In genomic region chr22:39284142-39284980, GRCh38 we compare ENCODE assay signal across 15 cellular contexts. TPM values are rescaled to one million over a fixed set of nuclear protein-coding genes. Genes with fewer than 3 reads are reported as not detected.
A peak's percentile ranks its signal among the peaks of the same experiment; 100 is the strongest.
DNase-seq lines count a peak whose midpoint lies in the region; ATAC-seq and TF ChIP-seq lines count a peak whose summit lies in the region.
"Had no signal": no experiment of that assay in that cellular context is flagged by ENCODE, and none has a peak within 500 bp of the region (broad histone marks: within the 10 kb centered on the region; RNA-seq: fewer than 3 reads in every experiment).

No MANE protein-coding gene starts in this region.

- no peak overlapping the region for H4K8ac ChIP-seq in neuronal stem cell (ENCODE audit: low read depth, low read length)

- no peak overlapping the region for H4K91ac ChIP-seq in neuronal stem cell (ENCODE audit: low read depth, low read length, poor library complexity)

- DNase-seq in heart right ventricle (no peak), Right ventricle myocardium superior (no peak), esophagus squamous epithelium (lab: John Stamatoyannopoulos, UW) (no peak), neuronal stem cell (ENCODE audit: low spot score) (no peak), GM13976 (ENCODE audit: low spot score) (no peak), ascending aorta (ENCODE audit: low spot score in 2 of 2) (no peak), GM19238 (ENCODE audit: insufficient read length, low spot score) (no peak)
- DNase-seq: activated CD4-positive, alpha-beta T cell treated with anti-CD3 and anti-CD28 coated beads for 4 hours; activated naive CD8-positive, alpha-beta T cell treated with anti-CD3 and anti-CD28 coated beads, Interleukin-2, amount 50 U/mL, for 24 hours; activated T-cell treated with anti-CD3 and anti-CD28 coated beads, Interleukin-2, amount 50 U/mL, for 1 hour; CD4-positive, alpha-beta T cell; MM.1S; NCI-H2029 treated with DMSO at 0.1 percent for 48 hours; NCI-H82 had no signal

- H3K14ac ChIP-seq in neuronal stem cell (ENCODE audit: low read length): peak overlapping the region; percentile 57

- H2BK15ac ChIP-seq in neuronal stem cell (ENCODE audit: low read length): no peak overlapping the region

- H3K4me1 ChIP-seq in heart right ventricle (peaks cover 13 to 60% (median 46%) of the 10 kb centered on the region in 9 donors), esophagus squamous epithelium (peaks cover 18 to 36% (median 24%) of the 10 kb centered on the region in 3 donors), neuronal stem cell (ENCODE audit: control insufficient read depth in 2 of 2, insufficient read depth in 1 of 2, low read depth in 1 of 2, low read length in 2 of 2) (peaks cover 7 to 22% of the 10 kb centered on the region in 2 donors), ascending aorta (no peaks in the 10 kb centered on the region)

- 92 to 95% methylated on average over 19 of the region's 19 CpGs for WGBS in heart right ventricle, 2 donors
- WGBS in esophagus squamous epithelium, 2 donors: 77 to 78% methylated on average over 13 of the region's 19 CpGs
- WGBS in neuronal stem cell (ENCODE audit: extremely low coverage in 2 of 2, insufficient read length in 2 of 2, insufficient replicate concordance in 1 of 2), 2 donors: no CpG with 5 or more reads among the region's 19 CpGs

- no peak overlapping the region for H2BK120ac ChIP-seq in neuronal stem cell (ENCODE audit: low read depth, low read length)

- H3K27me3 ChIP-seq in heart right ventricle (no peaks in the 10 kb centered on the region), esophagus squamous epithelium (no peaks in the 10 kb centered on the region), neuronal stem cell (ENCODE audit: control insufficient read depth in 3 of 3, insufficient read depth in 3 of 3, low read depth in 1 of 3, low read length in 3 of 3) (no peaks in the 10 kb centered on the region), ascending aorta (no peaks in the 10 kb centered on the region)

- no peak for TF ChIP-seq POLR2A in esophagus squamous epithelium (IDR thresholded peaks at IDR 0.05)

- no peak for ATAC-seq in heart right ventricle
- ATAC-seq in Right ventricle myocardium superior (ENCODE audit: poor library complexity): no peak
- no peak for ATAC-seq in HG02642 (IDR thresholded peaks at IDR 0.05; ENCODE audit: poor library complexity, unreplicated experiment)
- ATAC-seq: activated naive CD8-positive, alpha-beta T cell treated with anti-CD3 and anti-CD28 coated beads, Interleukin-2, amount 50 U/mL, for 24 hours had no signal

- peak overlapping the region; percentile 92 for H2AK5ac ChIP-seq in neuronal stem cell (ENCODE audit: low read depth, low read length)

- peak overlapping the region; percentile 21 for H3K23ac ChIP-seq in neuronal stem cell (ENCODE audit: low read depth, low read length, poor library complexity)

- no peak overlapping the region for H3K4me2 ChIP-seq in neuronal stem cell (ENCODE audit: insufficient read depth, low read length, poor library complexity, severe bottlenecking)

- peak overlapping the region in 7 of 10 donors; percentile 68 to 89 (median 80) for H3K27ac ChIP-seq in heart right ventricle
- peak overlapping the region; percentile 19 to 81 (median 70) for H3K27ac ChIP-seq in esophagus squamous epithelium
- H3K27ac ChIP-seq in neuronal stem cell (replicated peaks; ENCODE audit: low read length): no peak overlapping the region
- no peak overlapping the region for H3K27ac ChIP-seq in ascending aorta

- H3K4me3 ChIP-seq in heart right ventricle: no peak overlapping the region
- no peak overlapping the region for H3K4me3 ChIP-seq in esophagus squamous epithelium
- no peak overlapping the region for H3K4me3 ChIP-seq in neuronal stem cell (ENCODE audit: low read length in 2 of 2)
- H3K4me3 ChIP-seq in ascending aorta: no peak overlapping the region

- in situ Hi-C loops in GM13976 (cut with MboI; ENCODE audit: low sequenced_read_pairs, unreplicated experiment): no loop called here

- H3K18ac ChIP-seq in neuronal stem cell (ENCODE audit: low read length): no peak overlapping the region

- H3K9me3 ChIP-seq in heart right ventricle: peaks cover 0 to 9% (median 6%) of the 10 kb centered on the region in 11 donors
- peaks cover 0 to 10% (median 9%) of the 10 kb centered on the region in 3 donors for H3K9me3 ChIP-seq in esophagus squamous epithelium
- H3K9me3 ChIP-seq in neuronal stem cell (replicated peaks in 1 of 2; ENCODE audit: control insufficient read depth in 2 of 2, insufficient read depth in 1 of 2, low read depth in 1 of 2, low read length in 2 of 2): peaks cover 0 to 6% of the 10 kb centered on the region in 2 donors
- peaks cover 0 to 9% of the 10 kb centered on the region in 2 donors for H3K9me3 ChIP-seq in ascending aorta

- TF ChIP-seq CTCF in heart right ventricle (IDR thresholded peaks at IDR 0.05) (no peak), esophagus squamous epithelium (IDR thresholded peaks at IDR 0.05) (no peak), GM13976 (IDR thresholded peaks at IDR 0.05; ENCODE audit: borderline replicate concordance, control extremely low read depth, extremely low read depth, insufficient read depth, missing control alignments) (no peak), ascending aorta (IDR thresholded peaks at IDR 0.05) (no peak)

- no peaks in the 10 kb centered on the region for H3K79me1 ChIP-seq in neuronal stem cell (ENCODE audit: low read depth, low read length)

- H2AFZ ChIP-seq in neuronal stem cell (ENCODE audit: low read length): no peak overlapping the region

- peak overlapping the region; percentile 32 for H3K4ac ChIP-seq in neuronal stem cell (ENCODE audit: low read length)

- H2BK5ac ChIP-seq in neuronal stem cell (ENCODE audit: low read length): no peak overlapping the region

- intact Hi-C loops in heart right ventricle (cut with DNase I) (no loop called here), Right ventricle myocardium superior (cut with DNase I) (no loop called here), esophagus squamous epithelium (cut with DNase I) (no loop called here), ascending aorta (cut with DNase I) (no loop called here)

- no peak overlapping the region for H3K9ac ChIP-seq in neuronal stem cell (ENCODE audit: low read depth, low read length, poor library complexity)

- H2BK12ac ChIP-seq in neuronal stem cell (ENCODE audit: low read length): peak overlapping the region; percentile 89

- H3K36me3 ChIP-seq in heart right ventricle (no peaks in the 10 kb centered on the region), esophagus squamous epithelium (no peaks in the 10 kb centered on the region), neuronal stem cell (replicated peaks in 1 of 2; ENCODE audit: control insufficient read depth in 2 of 2, insufficient read depth in 2 of 2, low read length in 2 of 2) (no peaks in the 10 kb centered on the region), ascending aorta (no peaks in the 10 kb centered on the region)

RNA-seq across cellular contexts. Expression of gene RPL3, which starts 35.1 kb away (rescaled TPM):
- total RNA-seq in heart right ventricle (100 to 1,000 TPM; 215 to 604 (median 286) TPM), Right ventricle myocardium superior (300 TPM), esophagus squamous epithelium (1,000 to 10,000 TPM; 1,469 to 2,891 (median 2,008) TPM), ascending aorta (1,479 TPM)
- polyA plus RNA-seq in heart right ventricle: 1,000 to 10,000 TPM in 1 of 2 donors, 100 to 1,000 TPM in 1; 472 to 1,621 TPM
- polyA plus RNA-seq in neuronal stem cell (2013, experiment 1 of 2): 3,109 TPM
- 3,051 TPM for polyA plus RNA-seq in neuronal stem cell (2013, experiment 2 of 2)

RNA-seq across cellular contexts. Expression of gene PDGFB, which starts 39.6 kb away (rescaled TPM):
- total RNA-seq in heart right ventricle (10 to 100 TPM in 9 of 10 donors, 1 to 10 TPM in 1; 9.9 to 45.6 (median 18.5) TPM), Right ventricle myocardium superior (16.2 TPM), esophagus squamous epithelium (1 to 10 TPM; 1.2 to 6.3 (median 3.7) TPM), ascending aorta (8.9 TPM)
- 10 to 100 TPM; 14.5 to 19.1 TPM for polyA plus RNA-seq in heart right ventricle
- 2.6 TPM for polyA plus RNA-seq in neuronal stem cell (2013, experiment 1 of 2)
- 2.8 TPM for polyA plus RNA-seq in neuronal stem cell (2013, experiment 2 of 2)

Comparison
In these comparisons a context has a peak if more than half of its experiments do, and no peak if none do; other contexts are left out.
1. H3K27ac ChIP-seq: peak in heart right ventricle (7 of 10) and esophagus squamous epithelium (4 of 4); none in neuronal stem cell (single experiment) and ascending aorta (0 of 2).